8 cellular contexts compared by ENCODE assay signal in genomic region chr2:71545572-71546274, GRCh38.
DNase-seq lines count a peak whose midpoint lies in the region; ATAC-seq and TF ChIP-seq lines count a peak whose summit lies in the region.

No MANE protein-coding gene starts in this region.

- no peaks in the 10 kb centered on the region for H3K36me3 ChIP-seq in rectal smooth muscle tissue (ENCODE audit: control insufficient read depth, insufficient read depth, low read length)

- peak; percentile 32 for DNase-seq in AG09319 (ENCODE audit: extremely low read depth, low read depth)
- DNase-seq in Kasumi-1 (lab: John Stamatoyannopoulos, UW): peak; percentile 60 to 65
- peak; percentile 68 for DNase-seq in SK-N-DZ (ENCODE audit: low spot score)
- peak in 40 of 56 donors; percentile 10 to 78 (median 39) for DNase-seq in amygdala (lab: John Stamatoyannopoulos, UW)
- peak; percentile 56 for DNase-seq in left cardiac atrium

- no peaks in the 10 kb centered on the region for H3K27me3 ChIP-seq in rectal smooth muscle tissue (ENCODE audit: control insufficient read depth, insufficient read depth, low read length)

- peak overlapping the region; percentile 45 for H3K4me3 ChIP-seq in rectal smooth muscle tissue (ENCODE audit: low read length)

- peak; percentile 83 for ATAC-seq in GM18502 (IDR thresholded peaks at IDR 0.05; ENCODE audit: poor library complexity, unreplicated experiment)
- peak; percentile 68 to 80 for ATAC-seq in left cardiac atrium
- no peak for ATAC-seq in HG02973 (IDR thresholded peaks at IDR 0.05; ENCODE audit: unreplicated experiment)

- intact Hi-C loops in left cardiac atrium (cut with DNase I): loop anchor here in 1 of 2 donors (5.0 to 10.0 kb wide), 4 partner anchors 252 to 1197 kb away; no protein-coding TSS in a partner anchor

- no peak overlapping the region for H3K27ac ChIP-seq in rectal smooth muscle tissue (ENCODE audit: low read depth, low read length)

- TF ChIP-seq CTCF in AG09319 (IDR thresholded peaks at IDR 0.05; ENCODE audit: low read depth, low read length): peak; percentile 75

- H3K9ac ChIP-seq in rectal smooth muscle tissue (ENCODE audit: low read length): no peak overlapping the region

- no peaks in the 10 kb centered on the region for H3K4me1 ChIP-seq in rectal smooth muscle tissue (ENCODE audit: control insufficient read depth, insufficient read depth, low read length)
